ENCODE assay signal across 8 cellular contexts in the genomic region with DNA sequence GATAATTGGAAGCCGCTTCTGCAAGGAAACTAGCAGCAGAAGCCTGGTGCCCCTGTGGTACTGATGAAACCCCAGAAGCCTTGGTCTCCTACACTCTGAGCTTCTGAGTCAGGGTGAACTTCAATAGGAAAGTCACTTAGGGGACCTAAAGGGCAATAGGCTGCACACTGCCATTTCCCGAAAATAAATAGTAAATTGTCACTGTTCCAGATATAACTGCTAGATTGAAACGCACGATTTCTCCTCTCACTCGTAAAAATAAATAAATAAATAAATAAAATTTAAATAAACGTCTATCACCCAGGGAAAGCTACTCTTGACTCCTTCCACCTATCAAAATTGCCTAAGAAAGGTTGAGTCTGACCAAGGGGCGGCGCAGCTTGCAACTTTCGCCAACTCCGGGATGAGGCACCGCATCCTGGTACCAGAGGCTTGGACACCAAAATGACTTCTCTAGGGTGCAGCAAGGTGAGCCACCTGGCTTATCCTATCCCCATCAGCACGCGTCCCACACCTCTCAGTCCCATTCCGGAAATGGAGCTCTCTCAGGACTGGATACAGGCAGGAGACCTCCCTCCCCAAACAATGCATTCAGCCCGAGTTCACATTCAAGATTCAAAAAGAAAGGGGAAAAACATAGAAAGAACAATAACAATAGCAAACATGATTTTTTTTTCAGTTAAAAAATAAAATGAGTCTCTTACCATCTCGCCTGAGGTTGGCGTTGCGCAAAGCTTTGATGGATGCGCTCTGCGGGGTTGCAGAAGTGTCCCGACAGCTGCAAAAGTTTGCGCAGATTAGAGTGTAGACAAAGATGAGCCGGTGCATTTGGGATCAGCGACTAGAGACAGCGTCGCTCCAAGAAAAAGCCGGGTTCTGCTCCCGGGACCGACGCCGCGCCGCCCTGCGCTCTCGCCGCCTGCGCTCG. TPM values are rescaled to one million over a fixed set of nuclear protein-coding genes. Genes with fewer than 3 reads are reported as not detected.
DNase-seq lines count a peak whose midpoint lies in the region; ATAC-seq and TF ChIP-seq lines count a peak whose summit lies in the region.

No MANE protein-coding gene starts in this region.

- peaks cover 9% of the 10 kb centered on the region for H3K4me1 ChIP-seq in OCI-LY3 (ENCODE audit: low read length)
- H3K4me1 ChIP-seq in muscle layer of colon (ENCODE audit: insufficient read depth, low read length) = no peaks in the 10 kb centered on the region

- H3K27ac ChIP-seq in OCI-LY3 (ENCODE audit: low read length) = no peak overlapping the region
- H3K27ac ChIP-seq in muscle layer of colon (ENCODE audit: low read depth, low read length) = no peak overlapping the region

- H3K4me2 ChIP-seq in OCI-LY3 (ENCODE audit: low read length) = peak overlapping the region; percentile 97

- ATAC-seq in GM19455 (IDR thresholded peaks at IDR 0.05; ENCODE audit: unreplicated experiment) = peak; percentile 40
- no peak for ATAC-seq in HG02981 (IDR thresholded peaks at IDR 0.05; ENCODE audit: unreplicated experiment)

- H3K27me3 ChIP-seq in OCI-LY3 (ENCODE audit: low read depth, low read length) = peaks cover 13% of the 10 kb centered on the region
- H3K27me3 ChIP-seq in muscle layer of colon (ENCODE audit: control insufficient read depth in 1 of 2, insufficient read depth in 2 of 2, low read length in 2 of 2) = no peaks in the 10 kb centered on the region

- H2AFZ ChIP-seq in OCI-LY3 (ENCODE audit: low read depth, low read length) = peak overlapping the region; percentile 92

- no peaks in the 10 kb centered on the region for H3K79me2 ChIP-seq in OCI-LY3 (ENCODE audit: low read length)

- H4K20me1 ChIP-seq in OCI-LY3 (ENCODE audit: insufficient read depth, low read length) = no peaks in the 10 kb centered on the region

- DNase-seq in AG09319 (ENCODE audit: extremely low read depth, low read depth) (no peak), epithelial cell of proximal tubule (ENCODE audit: low read depth) (no peak), pons (ENCODE audit: low spot score) (no peak), SKM-1 (lab: John Stamatoyannopoulos, UW; ENCODE audit: unreplicated experiment) (no peak)

- H3K4me3 ChIP-seq in OCI-LY3 (ENCODE audit: low read length) (peak overlapping the region; percentile 82), epithelial cell of proximal tubule (ENCODE audit: low read depth, low read length) (peak overlapping the region; percentile 63), muscle layer of colon (ENCODE audit: low read depth in 1 of 2, low read length in 2 of 2) (peak overlapping the region; percentile 32 to 49)

- H3K9ac ChIP-seq in OCI-LY3 (ENCODE audit: low read length) (peak overlapping the region; percentile 50), muscle layer of colon (ENCODE audit: low read length) (no peak overlapping the region)

- H3K9me3 ChIP-seq in OCI-LY3 (ENCODE audit: insufficient read depth, low read length) (no peaks in the 10 kb centered on the region), muscle layer of colon (ENCODE audit: low read length) (no peaks in the 10 kb centered on the region)

- peak; percentile 31 for TF ChIP-seq CTCF in AG09319 (IDR thresholded peaks at IDR 0.05; ENCODE audit: low read depth, low read length)
- TF ChIP-seq CTCF in OCI-LY3 (IDR thresholded peaks at IDR 0.05; ENCODE audit: low read depth, low read length) = no peak; the same call in 1 of the 2 replicates
- TF ChIP-seq CTCF in epithelial cell of proximal tubule (conservative IDR thresholded peaks at IDR 0.05; ENCODE audit: low read depth, low read length) = peak; percentile 19

- H3K36me3 ChIP-seq in OCI-LY3 (replicated peaks; ENCODE audit: low read depth, low read length) = no peaks in the 10 kb centered on the region
- no peaks in the 10 kb centered on the region for H3K36me3 ChIP-seq in muscle layer of colon (ENCODE audit: insufficient read depth, low read length)

RNA-seq across cellular contexts. Expression of a gene that starts 0.6 kb away (rescaled TPM):
- 2.0 and 3.4 TPM in 2 replicates for total RNA-seq in epithelial cell of proximal tubule
